12 cellular contexts compared by ENCODE assay signal in genomic region chr10:10804998-10805737, GRCh38.
A peak's percentile ranks its signal among the peaks of the same experiment; 100 is the strongest.
DNase-seq lines count a peak whose midpoint lies in the region; ATAC-seq, FAIRE-seq and TF ChIP-seq lines count a peak whose summit lies in the region.
"Had no signal": no experiment of that assay in that cellular context is flagged by ENCODE, and none has a peak within 500 bp of the region (broad histone marks: within the 10 kb centered on the region; RNA-seq: fewer than 3 reads in every experiment).

No MANE protein-coding gene starts in this region.

- no peaks in the 10 kb centered on the region for H3K79me2 ChIP-seq in HepG2 (ENCODE audit: insufficient read depth, low read length)

- ATAC-seq in HepG2: no peak
- no peak for ATAC-seq in right lobe of liver
- ATAC-seq in lower lobe of right lung: peak; percentile 72 to 80
- ATAC-seq in GM19455 (IDR thresholded peaks at IDR 0.05; ENCODE audit: unreplicated experiment): no peak
- ATAC-seq in GM21723 (IDR thresholded peaks at IDR 0.05; ENCODE audit: unreplicated experiment): no peak
- ATAC-seq: T-cell had no signal

- no TSS peak for BruUV-seq in HepG2 (replicated peaks; lab: Mats Ljungman, UMichigan)

- H3K4me2 ChIP-seq in HepG2 (ENCODE audit: low read depth, low read length): no peak overlapping the region

- H4K20me1 ChIP-seq in HepG2 (ENCODE audit: insufficient read depth, low read length): no peaks in the 10 kb centered on the region

- no peak for TF ChIP-seq RAD21 in HepG2 (CRISPR knock-in tag; IDR thresholded peaks at IDR 0.05)

- FAIRE-seq in HepG2 (lab: Jason Lieb, UNC): no peak

- intact Hi-C loops in HepG2 (cut with micrococcal nuclease; ENCODE audit: unreplicated experiment): no loop called here
- intact Hi-C loops in right lobe of liver (cut with DNase I): no loop called here
- intact Hi-C loops in colonic mucosa (cut with DNase I): no loop called here
- intact Hi-C loops in lower lobe of right lung (cut with DNase I): no loop called here
- intact Hi-C loops in uterus (cut with DNase I; ENCODE audit: low total_unique reads): no loop called here

- H3K9ac ChIP-seq in HepG2 (ENCODE audit: insufficient read depth, low read depth, low read length): no peak overlapping the region
- H3K9ac ChIP-seq in colonic mucosa (ENCODE audit: low read depth in 2 of 2, low read length in 2 of 2): no peak overlapping the region

- no peaks in the 10 kb centered on the region for H3K4me1 ChIP-seq in HepG2 (ENCODE audit: insufficient read depth, low read length)
- no peaks in the 10 kb centered on the region for H3K4me1 ChIP-seq in right lobe of liver
- H3K4me1 ChIP-seq in colonic mucosa: no peaks in the 10 kb centered on the region
- H3K4me1 ChIP-seq in lower lobe of right lung: peaks cover 30% of the 10 kb centered on the region
- H3K4me1 ChIP-seq in uterus: no peaks in the 10 kb centered on the region

- WGBS in HepG2 (ENCODE audit: low lambda C conversion rate): 10% methylated on average over 7 of the region's 7 CpGs
- WGBS in right lobe of liver (ENCODE audit: insufficient coverage, low coverage, low lambda C conversion rate, missing lambda C conversion rate): 43% methylated on average over 7 of the region's 7 CpGs

- DNase-seq in HepG2 (ENCODE audit: low spot score) (peak; percentile 18), right lobe of liver (no peak), colonic mucosa (peak; percentile 80), lower lobe of right lung (no peak), uterus (no peak), HEK293T (ENCODE audit: extremely low spot score) (no peak)
- DNase-seq: H7, NCI-H748 treated with DMSO at 0.1 percent for 48 hours, T-cell had no signal

- TF ChIP-seq POLR2A in HepG2 (IDR thresholded peaks at IDR 0.05; ENCODE audit: insufficient read depth in 1 of 2, low read depth in 2 of 2, low read length in 2 of 2) (no peak), right lobe of liver (IDR thresholded peaks at IDR 0.05) (no peak), uterus (IDR thresholded peaks at IDR 0.05) (no peak)

- in situ Hi-C loops in HepG2 (cut with HindIII; ENCODE audit: extremely low pct_ligation_motif_present, low pct_unique_long_range_greater_than_20kb): no loop called here

- CTCF ChIA-PET in HepG2 (lab: Yijun Ruan, JAX; ENCODE audit: low intra/inter-chr PET ratio, low total read pairs) (no interaction called here), HEK293T (lab: Yijun Ruan, JAX) (interaction anchor here (0.8 kb wide), 1 partner anchor 1463 kb away, joined by 3 read pairs; no protein-coding TSS in a partner anchor)

- no peak overlapping the region for H2AFZ ChIP-seq in HepG2 (ENCODE audit: low read length)

- no peak for TF ChIP-seq EP300 in HepG2 (IDR thresholded peaks at IDR 0.05; ENCODE audit: low read depth in 2 of 2, low read length in 2 of 2)
- no peak for TF ChIP-seq EP300 in HepG2 (CRISPR knock-in tag; IDR thresholded peaks at IDR 0.05; ENCODE audit: borderline replicate concordance)

- no peak overlapping the region for H3K4me3 ChIP-seq in HepG2 (replicated peaks in 1 of 3; ENCODE audit: insufficient read depth in 1 of 3, low read depth in 2 of 3, low read length in 3 of 3)
- H3K4me3 ChIP-seq in right lobe of liver: no peak overlapping the region
- no peak overlapping the region for H3K4me3 ChIP-seq in colonic mucosa
- H3K4me3 ChIP-seq in lower lobe of right lung: no peak overlapping the region
- no peak overlapping the region for H3K4me3 ChIP-seq in uterus
- H3K4me3 ChIP-seq: ovary had no signal

- 0 out of 2 replicates have a peak, but pooled peaks cover 5% of the 10 kb centered on the region for H3K9me3 ChIP-seq in HepG2 (ENCODE audit: low read length)
- no peaks in the 10 kb centered on the region for H3K9me3 ChIP-seq in right lobe of liver
- no peaks in the 10 kb centered on the region for H3K9me3 ChIP-seq in colonic mucosa
- H3K9me3 ChIP-seq in lower lobe of right lung: no peaks in the 10 kb centered on the region
- H3K9me3 ChIP-seq in uterus: no peaks in the 10 kb centered on the region
- H3K9me3 ChIP-seq: ovary had no signal

- H3K36me3 ChIP-seq in HepG2 (replicated peaks in 1 of 2; ENCODE audit: control insufficient read depth in 1 of 2, insufficient read depth in 2 of 2, low read length in 2 of 2): no peaks in the 10 kb centered on the region
- no peaks in the 10 kb centered on the region for H3K36me3 ChIP-seq in right lobe of liver
- no peaks in the 10 kb centered on the region for H3K36me3 ChIP-seq in colonic mucosa
- no peaks in the 10 kb centered on the region for H3K36me3 ChIP-seq in lower lobe of right lung
- no peaks in the 10 kb centered on the region for H3K36me3 ChIP-seq in uterus
- H3K36me3 ChIP-seq: ovary had no signal

- H3K27me3 ChIP-seq in HepG2 (ENCODE audit: control insufficient read depth in 1 of 2, insufficient read depth in 2 of 2, low read length in 2 of 2): no peaks in the 10 kb centered on the region; a peak in 1 of 5 replicates
- H3K27me3 ChIP-seq in right lobe of liver: no peaks in the 10 kb centered on the region
- no peaks in the 10 kb centered on the region for H3K27me3 ChIP-seq in colonic mucosa
- no peaks in the 10 kb centered on the region for H3K27me3 ChIP-seq in lower lobe of right lung (ENCODE audit: low read depth)
- H3K27me3 ChIP-seq in uterus: no peaks in the 10 kb centered on the region
- H3K27me3 ChIP-seq: ovary had no signal

- POLR2A ChIA-PET in HepG2 (lab: Yijun Ruan, JAX) (no interaction called here), HEK293T (lab: Yijun Ruan, JAX) (no interaction called here)

- H3K27ac ChIP-seq in HepG2 (ENCODE audit: extremely low read length, insufficient read depth, low read length) (no peak overlapping the region), right lobe of liver (no peak overlapping the region), colonic mucosa (peak overlapping the region; percentile 33), lower lobe of right lung (peak overlapping the region; percentile 62), uterus (peak overlapping the region; percentile 35 to 44)

- no peak for TF ChIP-seq CTCF in HepG2 (CRISPR knock-in tag; IDR thresholded peaks at IDR 0.05)
- no peak for TF ChIP-seq CTCF in right lobe of liver (IDR thresholded peaks at IDR 0.05)
- no peak for TF ChIP-seq CTCF in colonic mucosa (IDR thresholded peaks at IDR 0.05)
- no peak for TF ChIP-seq CTCF in lower lobe of right lung (IDR thresholded peaks at IDR 0.05)
- TF ChIP-seq CTCF in uterus (IDR thresholded peaks at IDR 0.05): no peak

TF ChIP-seq in HepG2, 621 proteins besides CTCF, POLR2A, EP300 and RAD21:
- no peak for TF ChIP-seq ZNF12 (CRISPR knock-in tag; IDR thresholded peaks at IDR 0.05)
- TF ChIP-seq JUN (CRISPR knock-in tag; IDR thresholded peaks at IDR 0.05): no peak
- TF ChIP-seq ZSCAN12 (CRISPR knock-in tag; IDR thresholded peaks at IDR 0.05): no peak
- TF ChIP-seq, protein P1, sequence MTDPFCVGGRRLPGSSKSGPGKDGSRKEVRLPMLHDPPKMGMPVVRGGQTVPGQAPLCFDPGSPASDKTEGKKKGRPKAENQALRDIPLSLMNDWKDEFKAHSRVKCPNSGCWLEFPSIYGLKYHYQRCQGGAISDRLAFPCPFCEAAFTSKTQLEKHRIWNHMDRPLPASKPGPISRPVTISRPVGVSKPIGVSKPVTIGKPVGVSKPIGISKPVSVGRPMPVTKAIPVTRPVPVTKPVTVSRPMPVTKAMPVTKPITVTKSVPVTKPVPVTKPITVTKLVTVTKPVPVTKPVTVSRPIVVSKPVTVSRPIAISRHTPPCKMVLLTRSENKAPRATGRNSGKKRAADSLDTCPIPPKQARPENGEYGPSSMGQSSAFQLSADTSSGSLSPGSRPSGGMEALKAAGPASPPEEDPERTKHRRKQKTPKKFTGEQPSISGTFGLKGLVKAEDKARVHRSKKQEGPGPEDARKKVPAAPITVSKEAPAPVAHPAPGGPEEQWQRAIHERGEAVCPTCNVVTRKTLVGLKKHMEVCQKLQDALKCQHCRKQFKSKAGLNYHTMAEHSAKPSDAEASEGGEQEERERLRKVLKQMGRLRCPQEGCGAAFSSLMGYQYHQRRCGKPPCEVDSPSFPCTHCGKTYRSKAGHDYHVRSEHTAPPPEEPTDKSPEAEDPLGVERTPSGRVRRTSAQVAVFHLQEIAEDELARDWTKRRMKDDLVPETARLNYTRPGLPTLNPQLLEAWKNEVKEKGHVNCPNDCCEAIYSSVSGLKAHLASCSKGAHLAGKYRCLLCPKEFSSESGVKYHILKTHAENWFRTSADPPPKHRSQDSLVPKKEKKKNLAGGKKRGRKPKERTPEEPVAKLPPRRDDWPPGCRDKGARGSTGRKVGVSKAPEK (CRISPR knock-in tag; IDR thresholded peaks at IDR 0.05; ENCODE audit: borderline replicate concordance): no peak
TF ChIP-seq in HepG2: peak in this region for 0.

TF ChIP-seq in HEK293T, 16 proteins besides CTCF, POLR2A, EP300 and RAD21:
- TF ChIP-seq FOXA1 (IDR thresholded peaks at IDR 0.05) (no peak), HDGF (IDR thresholded peaks at IDR 0.05; ENCODE audit: borderline replicate concordance) (no peak), ZNF384 (IDR thresholded peaks at IDR 0.05) (no peak), FOXM1 (IDR thresholded peaks at IDR 0.05; ENCODE audit: borderline replicate concordance) (no peak), BHLHE40 (IDR thresholded peaks at IDR 0.05; ENCODE audit: borderline replicate concordance) (no peak), L3MBTL2 (conservative IDR thresholded peaks at IDR 0.05) (no peak), FOXK2 (IDR thresholded peaks at IDR 0.05) (no peak), SP1 (IDR thresholded peaks at IDR 0.05) (no peak), PKNOX1 (IDR thresholded peaks at IDR 0.05) (no peak), ELF4 (IDR thresholded peaks at IDR 0.05) (no peak), TARDBP (IDR thresholded peaks at IDR 0.05) (no peak), ARNT (IDR thresholded peaks at IDR 0.05) (no peak), NFRKB (IDR thresholded peaks at IDR 0.05) (no peak), LEF1 (IDR thresholded peaks at IDR 0.05; ENCODE audit: borderline replicate concordance) (no peak), CTBP1 (IDR thresholded peaks at IDR 0.05; ENCODE audit: borderline replicate concordance) (no peak), SUZ12 (IDR thresholded peaks at IDR 0.05) (no peak)

Comparison
In these comparisons a context has a peak if more than half of its experiments do, and no peak if none do; other contexts are left out.
1. DNase-seq: peak in HepG2 (single experiment) and colonic mucosa (single experiment); none in right lobe of liver (0 of 3), lower lobe of right lung (single experiment), uterus (0 of 2) and HEK293T (single experiment).
2. ATAC-seq: peak in lower lobe of right lung (2 of 2); none in HepG2 (single experiment), right lobe of liver (0 of 4), GM19455 (single experiment) and GM21723 (single experiment).
3. H3K27ac ChIP-seq: peak in colonic mucosa (single experiment), lower lobe of right lung (single experiment) and uterus (2 of 2); none in HepG2 (single experiment) and right lobe of liver (0 of 3).